ENCODE assay signal across 1 cellular context in genomic region chr5:116524966-116525365, GRCh38.
TF ChIP-seq lines count a peak whose summit lies in the region.

No MANE protein-coding gene starts in this region.

TF ChIP-seq in HepG2, 621 proteins besides CTCF, POLR2A, EP300 and RAD21 (continued from another document and continues in another):
- no peak for TF ChIP-seq TRAFD1 (CRISPR knock-in tag; IDR thresholded peaks at IDR 0.05; ENCODE audit: borderline replicate concordance)
- no peak for TF ChIP-seq HCFC1 (IDR thresholded peaks at IDR 0.05; ENCODE audit: low read depth, low read length)
- TF ChIP-seq PBX3 (CRISPR knock-in tag; IDR thresholded peaks at IDR 0.05; ENCODE audit: borderline replicate concordance) = no peak
- TF ChIP-seq HOXD1 (CRISPR knock-in tag; IDR thresholded peaks at IDR 0.05) = no peak
- TF ChIP-seq, protein P1, sequence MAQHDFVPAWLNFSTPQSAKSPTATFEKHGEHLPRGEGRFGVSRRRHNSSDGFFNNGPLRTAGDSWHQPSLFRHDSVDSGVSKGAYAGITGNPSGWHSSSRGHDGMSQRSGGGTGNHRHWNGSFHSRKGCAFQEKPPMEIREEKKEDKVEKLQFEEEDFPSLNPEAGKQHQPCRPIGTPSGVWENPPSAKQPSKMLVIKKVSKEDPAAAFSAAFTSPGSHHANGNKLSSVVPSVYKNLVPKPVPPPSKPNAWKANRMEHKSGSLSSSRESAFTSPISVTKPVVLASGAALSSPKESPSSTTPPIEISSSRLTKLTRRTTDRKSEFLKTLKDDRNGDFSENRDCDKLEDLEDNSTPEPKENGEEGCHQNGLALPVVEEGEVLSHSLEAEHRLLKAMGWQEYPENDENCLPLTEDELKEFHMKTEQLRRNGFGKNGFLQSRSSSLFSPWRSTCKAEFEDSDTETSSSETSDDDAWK (CRISPR knock-in tag; IDR thresholded peaks at IDR 0.05) = no peak
- TF ChIP-seq POGK (CRISPR knock-in tag; conservative IDR thresholded peaks at IDR 0.05) = no peak
- TF ChIP-seq ARHGAP35 (CRISPR knock-in tag; IDR thresholded peaks at IDR 0.05; ENCODE audit: borderline replicate concordance) = no peak
- TF ChIP-seq, protein P2, sequence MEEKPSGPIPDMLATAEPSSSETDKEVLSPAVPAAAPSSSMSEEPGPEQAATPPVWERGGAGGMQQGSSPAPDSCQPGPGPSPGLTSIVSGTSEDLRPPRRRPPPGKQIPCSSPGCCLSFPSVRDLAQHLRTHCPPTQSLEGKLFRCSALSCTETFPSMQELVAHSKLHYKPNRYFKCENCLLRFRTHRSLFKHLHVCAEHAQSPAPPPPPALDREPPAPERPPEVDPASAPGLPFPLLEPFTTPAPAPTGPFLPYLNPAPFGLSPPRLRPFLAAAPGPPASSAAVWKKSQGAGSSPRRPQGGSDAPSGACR (CRISPR knock-in tag; IDR thresholded peaks at IDR 0.05) = no peak
- peak; percentile 69; the same call in 1 of the 2 replicates for TF ChIP-seq POGZ (CRISPR knock-in tag; IDR thresholded peaks at IDR 0.05)
- no peak for TF ChIP-seq FOXO4 (CRISPR knock-in tag; conservative IDR thresholded peaks at IDR 0.05)
- TF ChIP-seq, protein P3, sequence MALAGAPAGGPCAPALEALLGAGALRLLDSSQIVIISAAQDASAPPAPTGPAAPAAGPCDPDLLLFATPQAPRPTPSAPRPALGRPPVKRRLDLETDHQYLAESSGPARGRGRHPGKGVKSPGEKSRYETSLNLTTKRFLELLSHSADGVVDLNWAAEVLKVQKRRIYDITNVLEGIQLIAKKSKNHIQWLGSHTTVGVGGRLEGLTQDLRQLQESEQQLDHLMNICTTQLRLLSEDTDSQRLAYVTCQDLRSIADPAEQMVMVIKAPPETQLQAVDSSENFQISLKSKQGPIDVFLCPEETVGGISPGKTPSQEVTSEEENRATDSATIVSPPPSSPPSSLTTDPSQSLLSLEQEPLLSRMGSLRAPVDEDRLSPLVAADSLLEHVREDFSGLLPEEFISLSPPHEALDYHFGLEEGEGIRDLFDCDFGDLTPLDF (CRISPR knock-in tag; IDR thresholded peaks at IDR 0.05) = no peak
- no peak for TF ChIP-seq ZNF703 (CRISPR knock-in tag; IDR thresholded peaks at IDR 0.05; ENCODE audit: borderline replicate concordance)
- TF ChIP-seq NBN (conservative IDR thresholded peaks at IDR 0.05) = no peak
- TF ChIP-seq NPAS2 (CRISPR knock-in tag; IDR thresholded peaks at IDR 0.05; ENCODE audit: borderline replicate concordance) = no peak
- no peak for TF ChIP-seq NKX3-1 (CRISPR knock-in tag; IDR thresholded peaks at IDR 0.05)
- peak; percentile 83 for TF ChIP-seq NR2F6 (IDR thresholded peaks at IDR 0.05)
- peak; percentile 71; the same call in 1 of the 2 replicates for TF ChIP-seq NR2F6 (CRISPR knock-in tag; IDR thresholded peaks at IDR 0.05)
- TF ChIP-seq ZNF878 (CRISPR knock-in tag; IDR thresholded peaks at IDR 0.05) = no peak
- TF ChIP-seq ZBTB42 (CRISPR knock-in tag; IDR thresholded peaks at IDR 0.05) = no peak
- no peak for TF ChIP-seq SIN3A (IDR thresholded peaks at IDR 0.05; ENCODE audit: borderline replicate concordance, low read depth, low read length)
- TF ChIP-seq ZNF569 (CRISPR knock-in tag; IDR thresholded peaks at IDR 0.05; ENCODE audit: borderline replicate concordance) = no peak
- TF ChIP-seq GATAD1 (CRISPR knock-in tag; IDR thresholded peaks at IDR 0.05) = no peak
- TF ChIP-seq, protein P4, sequence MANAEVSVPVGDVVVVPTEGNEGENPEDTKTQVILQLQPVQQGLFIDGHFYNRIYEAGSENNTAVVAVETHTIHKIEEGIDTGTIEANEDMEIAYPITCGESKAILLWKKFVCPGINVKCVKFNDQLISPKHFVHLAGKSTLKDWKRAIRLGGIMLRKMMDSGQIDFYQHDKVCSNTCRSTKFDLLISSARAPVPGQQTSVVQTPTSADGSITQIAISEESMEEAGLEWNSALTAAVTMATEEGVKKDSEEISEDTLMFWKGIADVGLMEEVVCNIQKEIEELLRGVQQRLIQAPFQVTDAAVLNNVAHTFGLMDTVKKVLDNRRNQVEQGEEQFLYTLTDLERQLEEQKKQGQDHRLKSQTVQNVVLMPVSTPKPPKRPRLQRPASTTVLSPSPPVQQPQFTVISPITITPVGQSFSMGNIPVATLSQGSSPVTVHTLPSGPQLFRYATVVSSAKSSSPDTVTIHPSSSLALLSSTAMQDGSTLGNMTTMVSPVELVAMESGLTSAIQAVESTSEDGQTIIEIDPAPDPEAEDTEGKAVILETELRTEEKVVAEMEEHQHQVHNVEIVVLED (CRISPR knock-in tag; IDR thresholded peaks at IDR 0.05; ENCODE audit: borderline replicate concordance) = no peak
- TF ChIP-seq, protein P5, sequence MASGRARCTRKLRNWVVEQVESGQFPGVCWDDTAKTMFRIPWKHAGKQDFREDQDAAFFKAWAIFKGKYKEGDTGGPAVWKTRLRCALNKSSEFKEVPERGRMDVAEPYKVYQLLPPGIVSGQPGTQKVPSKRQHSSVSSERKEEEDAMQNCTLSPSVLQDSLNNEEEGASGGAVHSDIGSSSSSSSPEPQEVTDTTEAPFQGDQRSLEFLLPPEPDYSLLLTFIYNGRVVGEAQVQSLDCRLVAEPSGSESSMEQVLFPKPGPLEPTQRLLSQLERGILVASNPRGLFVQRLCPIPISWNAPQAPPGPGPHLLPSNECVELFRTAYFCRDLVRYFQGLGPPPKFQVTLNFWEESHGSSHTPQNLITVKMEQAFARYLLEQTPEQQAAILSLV (CRISPR knock-in tag; IDR thresholded peaks at IDR 0.05; ENCODE audit: borderline replicate concordance) = no peak
- no peak for TF ChIP-seq ZNF337 (CRISPR knock-in tag; IDR thresholded peaks at IDR 0.05; ENCODE audit: borderline replicate concordance, low read depth)
- TF ChIP-seq LBX2 (CRISPR knock-in tag; IDR thresholded peaks at IDR 0.05; ENCODE audit: borderline replicate concordance) = no peak
- TF ChIP-seq JDP2 (CRISPR knock-in tag; IDR thresholded peaks at IDR 0.05; ENCODE audit: borderline replicate concordance) = no peak
- TF ChIP-seq RARA (CRISPR knock-in tag; IDR thresholded peaks at IDR 0.05) = peak; percentile 64
- TF ChIP-seq WIZ (CRISPR knock-in tag; IDR thresholded peaks at IDR 0.05) = no peak
- TF ChIP-seq NFKBIZ (CRISPR knock-in tag; IDR thresholded peaks at IDR 0.05) = no peak
- TF ChIP-seq, protein P6, sequence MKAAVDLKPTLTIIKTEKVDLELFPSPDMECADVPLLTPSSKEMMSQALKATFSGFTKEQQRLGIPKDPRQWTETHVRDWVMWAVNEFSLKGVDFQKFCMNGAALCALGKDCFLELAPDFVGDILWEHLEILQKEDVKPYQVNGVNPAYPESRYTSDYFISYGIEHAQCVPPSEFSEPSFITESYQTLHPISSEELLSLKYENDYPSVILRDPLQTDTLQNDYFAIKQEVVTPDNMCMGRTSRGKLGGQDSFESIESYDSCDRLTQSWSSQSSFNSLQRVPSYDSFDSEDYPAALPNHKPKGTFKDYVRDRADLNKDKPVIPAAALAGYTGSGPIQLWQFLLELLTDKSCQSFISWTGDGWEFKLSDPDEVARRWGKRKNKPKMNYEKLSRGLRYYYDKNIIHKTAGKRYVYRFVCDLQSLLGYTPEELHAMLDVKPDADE (CRISPR knock-in tag; IDR thresholded peaks at IDR 0.05) = no peak
- TF ChIP-seq ZFX (CRISPR knock-in tag; IDR thresholded peaks at IDR 0.05; ENCODE audit: low read depth) = no peak
- peak; percentile 42; the same call in 1 of the 2 replicates for TF ChIP-seq PHF21A (CRISPR knock-in tag; IDR thresholded peaks at IDR 0.05)
- TF ChIP-seq TBL1XR1 (IDR thresholded peaks at IDR 0.05; ENCODE audit: borderline replicate concordance, low read length, partially characterized antibody) = no peak
- no peak for TF ChIP-seq E2F5 (CRISPR knock-in tag; conservative IDR thresholded peaks at IDR 0.05)
- TF ChIP-seq YEATS4 (CRISPR knock-in tag; IDR thresholded peaks at IDR 0.05; ENCODE audit: borderline replicate concordance) = no peak
- TF ChIP-seq, protein P7, sequence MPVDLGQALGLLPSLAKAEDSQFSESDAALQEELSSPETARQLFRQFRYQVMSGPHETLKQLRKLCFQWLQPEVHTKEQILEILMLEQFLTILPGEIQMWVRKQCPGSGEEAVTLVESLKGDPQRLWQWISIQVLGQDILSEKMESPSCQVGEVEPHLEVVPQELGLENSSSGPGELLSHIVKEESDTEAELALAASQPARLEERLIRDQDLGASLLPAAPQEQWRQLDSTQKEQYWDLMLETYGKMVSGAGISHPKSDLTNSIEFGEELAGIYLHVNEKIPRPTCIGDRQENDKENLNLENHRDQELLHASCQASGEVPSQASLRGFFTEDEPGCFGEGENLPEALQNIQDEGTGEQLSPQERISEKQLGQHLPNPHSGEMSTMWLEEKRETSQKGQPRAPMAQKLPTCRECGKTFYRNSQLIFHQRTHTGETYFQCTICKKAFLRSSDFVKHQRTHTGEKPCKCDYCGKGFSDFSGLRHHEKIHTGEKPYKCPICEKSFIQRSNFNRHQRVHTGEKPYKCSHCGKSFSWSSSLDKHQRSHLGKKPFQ (CRISPR knock-in tag; IDR thresholded peaks at IDR 0.05; ENCODE audit: insufficient replicate concordance) = no peak
- TF ChIP-seq SETDB1 (CRISPR knock-in tag; IDR thresholded peaks at IDR 0.05; ENCODE audit: borderline replicate concordance) = no peak
- no peak for TF ChIP-seq PCBP1 (IDR thresholded peaks at IDR 0.05; ENCODE audit: borderline replicate concordance, low read depth, low read length)
- no peak for TF ChIP-seq JARID2 (CRISPR knock-in tag; IDR thresholded peaks at IDR 0.05; ENCODE audit: insufficient replicate concordance)
- TF ChIP-seq, protein P8, sequence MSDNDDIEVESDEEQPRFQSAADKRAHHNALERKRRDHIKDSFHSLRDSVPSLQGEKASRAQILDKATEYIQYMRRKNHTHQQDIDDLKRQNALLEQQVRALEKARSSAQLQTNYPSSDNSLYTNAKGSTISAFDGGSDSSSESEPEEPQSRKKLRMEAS (IDR thresholded peaks at IDR 0.05) = no peak
- no peak for TF ChIP-seq MEF2D (CRISPR knock-in tag; IDR thresholded peaks at IDR 0.05)
- TF ChIP-seq ZNF367 (CRISPR knock-in tag; IDR thresholded peaks at IDR 0.05; ENCODE audit: borderline replicate concordance) = no peak
- TF ChIP-seq CHD4 (IDR thresholded peaks at IDR 0.05; ENCODE audit: borderline replicate concordance, low read length) = no peak
